In the genomic region with DNA sequence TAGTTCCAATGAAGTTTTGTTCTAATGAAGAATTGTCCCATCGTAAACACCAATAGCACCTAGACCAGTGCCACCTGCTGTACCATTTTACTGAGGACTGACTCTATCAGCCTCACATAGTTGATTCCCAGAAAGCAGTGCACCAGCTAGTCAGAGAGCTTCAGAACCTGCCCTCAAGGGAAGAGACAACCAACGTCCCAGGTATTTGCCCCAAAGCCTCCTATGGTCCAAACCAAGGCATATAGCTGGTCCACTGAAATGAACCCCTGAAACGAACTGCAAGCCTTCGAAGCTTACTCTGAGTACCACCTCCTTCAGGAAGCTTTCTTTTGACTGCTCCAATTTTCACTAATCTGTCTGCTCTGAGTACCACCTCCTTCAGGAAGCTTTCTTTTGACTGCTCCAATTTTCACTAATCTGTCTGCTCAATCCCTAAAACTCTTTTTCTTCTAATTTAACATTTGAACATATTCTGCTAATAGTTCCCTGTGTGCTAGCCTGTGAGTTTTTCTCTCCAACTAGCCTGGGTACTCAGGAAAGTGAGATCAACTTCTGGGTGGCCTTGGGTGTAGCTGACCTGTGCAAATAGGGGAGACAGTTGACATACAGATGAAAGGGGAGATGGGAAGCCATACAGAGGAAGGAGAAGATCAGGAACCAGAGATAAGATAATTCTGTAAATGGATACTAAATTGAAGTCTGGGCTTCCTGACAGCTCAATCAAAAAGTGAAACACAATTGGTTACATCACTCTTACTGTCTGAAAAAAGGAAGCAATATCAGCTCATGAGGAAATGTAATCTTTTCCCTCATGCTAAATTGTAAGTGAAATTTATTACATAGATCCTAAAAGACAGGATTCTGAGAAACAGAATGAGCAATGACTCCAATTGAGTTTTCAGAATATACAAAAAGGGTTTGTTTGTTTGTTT, we compare ENCODE assay signal across 12 cellular contexts. TPM values are rescaled to one million over a fixed set of nuclear protein-coding genes. Genes with fewer than 3 reads are reported as not detected.
DNase-seq lines count a peak whose midpoint lies in the region; ATAC-seq and TF ChIP-seq lines count a peak whose summit lies in the region.
"Had no signal": no experiment of that assay in that cellular context is flagged by ENCODE, and none has a peak within 500 bp of the region (broad histone marks: within the 10 kb centered on the region; RNA-seq: fewer than 3 reads in every experiment).

No MANE protein-coding gene starts in this region.

- H3K27ac ChIP-seq in Panc1 (ENCODE audit: low read length) = peak overlapping the region; percentile 99
- H3K27ac ChIP-seq: ovary had no signal

- H3K36me3 ChIP-seq in BE2C = no peaks in the 10 kb centered on the region
- no peaks in the 10 kb centered on the region for H3K36me3 ChIP-seq in Panc1 (ENCODE audit: control insufficient read depth, insufficient read depth, low read length)
- H3K36me3 ChIP-seq: ovary, SJSA1 had no signal

- H3K9me3 Mint-ChIP-seq in effector memory CD8-positive, alpha-beta T cell = no peaks in the 10 kb centered on the region
- peaks cover 5% of the 10 kb centered on the region; the same call in 1 of the 2 replicates for H3K9me3 Mint-ChIP-seq in HFFc6

- H3K4me3 Mint-ChIP-seq in effector memory CD8-positive, alpha-beta T cell = peak overlapping the region; percentile 25 to 34
- H3K4me3 Mint-ChIP-seq in HFFc6 = no peak overlapping the region

- CTCF ChIA-PET in Panc1 (lab: Charles Lee) = no interaction called here

- peak overlapping the region; percentile 96 to 98 for H3K27ac Mint-ChIP-seq in effector memory CD8-positive, alpha-beta T cell
- H3K27ac Mint-ChIP-seq in HFFc6 = no peak overlapping the region

- intact Hi-C loops in Panc1 (cut with micrococcal nuclease; ENCODE audit: unreplicated experiment) = no loop called here

- H3K36me3 Mint-ChIP-seq in effector memory CD8-positive, alpha-beta T cell (ENCODE audit: insufficient read depth) = peaks cover 6% of the 10 kb centered on the region
- H3K36me3 Mint-ChIP-seq in HFFc6 (ENCODE audit: low read depth) = no peaks in the 10 kb centered on the region

- POLR2A ChIA-PET in Panc1 (lab: Charles Lee) = interaction anchor here (1.2 kb wide), 1 partner anchor 37 kb away, joined by 3 read pairs; no protein-coding TSS in a partner anchor

- no peaks in the 10 kb centered on the region for H3K9me3 ChIP-seq in BE2C
- no peaks in the 10 kb centered on the region for H3K9me3 ChIP-seq in Panc1 (ENCODE audit: control insufficient read depth, insufficient read depth, low read depth, low read length)
- H3K9me3 ChIP-seq: ovary, SJSA1 had no signal

- no peak overlapping the region for H3K4me3 ChIP-seq in BE2C (ENCODE audit: low read depth, low read length)
- H3K4me3 ChIP-seq in Panc1 (ENCODE audit: low read depth in 2 of 2, low read length in 2 of 2) = no peak overlapping the region
- H3K4me3 ChIP-seq: ovary, SJSA1 had no signal

- H3K27me3 ChIP-seq in BE2C (no peaks in the 10 kb centered on the region), Panc1 (ENCODE audit: control insufficient read depth, insufficient read depth, low read length) (no peaks in the 10 kb centered on the region)
- H3K27me3 ChIP-seq: ovary, SJSA1 had no signal

- no peak for DNase-seq in BE2C
- DNase-seq in Panc1 (ENCODE audit: low read depth, low spot score) = no peak
- DNase-seq in effector memory CD8-positive, alpha-beta T cell = no peak
- DNase-seq in HFFc6 = no peak
- DNase-seq in COLO668 (lab: John Stamatoyannopoulos, UW; ENCODE audit: unreplicated experiment) = no peak
- DNase-seq: central memory CD4-positive, alpha-beta T cell; DMS 273 treated with DMSO at 0.1 percent for 48 hours; ovary had no signal

- no peaks in the 10 kb centered on the region for H3K27me3 Mint-ChIP-seq in effector memory CD8-positive, alpha-beta T cell
- H3K27me3 Mint-ChIP-seq in HFFc6 (ENCODE audit: insufficient read depth) = no peaks in the 10 kb centered on the region; the same call in 1 of the 2 replicates

- peaks cover 48% of the 10 kb centered on the region for H3K4me1 ChIP-seq in BE2C
- H3K4me1 ChIP-seq in Panc1 (ENCODE audit: control insufficient read depth, insufficient read depth, low read length) = peaks cover 88% of the 10 kb centered on the region

- ATAC-seq in GM21576 (IDR thresholded peaks at IDR 0.05; ENCODE audit: unreplicated experiment) = peak; percentile 30
- ATAC-seq in Panc1 = no peak
- ATAC-seq in effector memory CD8-positive, alpha-beta T cell (replicated peaks) = no peak
- no peak for ATAC-seq in HG03025 (IDR thresholded peaks at IDR 0.05; ENCODE audit: low FRiP score, unreplicated experiment)
- no peak for ATAC-seq in HG03469 (IDR thresholded peaks at IDR 0.05; ENCODE audit: unreplicated experiment)

- in situ Hi-C loops in Panc1 (cut with HindIII; ENCODE audit: low pct_unique_long_range_greater_than_20kb, low sequenced_read_pairs) = no loop called here

- BruUV-seq in Panc1 (replicated peaks; lab: Mats Ljungman, UMichigan) = no TSS peak

- TF ChIP-seq CTCF in BE2C (IDR thresholded peaks at IDR 0.05; ENCODE audit: low read depth, low read length) (peak; percentile 8; the same call in 1 of the 2 replicates), Panc1 (IDR thresholded peaks at IDR 0.05) (no peak), HFFc6 (IDR thresholded peaks at IDR 0.05) (no peak)

- peaks cover 47 to 61% of the 10 kb centered on the region in 2 donors for H3K4me1 Mint-ChIP-seq in effector memory CD8-positive, alpha-beta T cell (ENCODE audit: low read depth in 2 of 2)
- peaks cover 73% of the 10 kb centered on the region for H3K4me1 Mint-ChIP-seq in HFFc6 (ENCODE audit: low read depth)

RNA-seq across cellular contexts. Expression of a gene that starts 33.5 kb away (rescaled TPM):
- polyA plus RNA-seq in BE2C (2012; ENCODE audit: insufficient read depth, insufficient read length, low read depth) = 128 TPM
- total RNA-seq in Panc1 (2021; ENCODE audit: unreplicated experiment) = 107 TPM
- polyA plus RNA-seq in Panc1 (2012; ENCODE audit: insufficient read length) = 47.3 TPM
- 10 to 100 TPM; 31.7 to 35.8 (median 33.6) TPM for total RNA-seq in HFFc6 (2021; fragmentation: NEBNext Ultra II Directional; extraction: Animal tissue kit (Norgen Biotek cat#: 25700))
